In genomic region chr4:102505708-102506107, GRCh38 we compare ENCODE assay signal across 1 cellular context.
TF ChIP-seq lines count a peak whose summit lies in the region.

No MANE protein-coding gene starts in this region.

TF ChIP-seq in HepG2, 621 proteins besides CTCF, POLR2A, EP300 and RAD21 (continued from another document):
- TF ChIP-seq GATAD1 (CRISPR knock-in tag; IDR thresholded peaks at IDR 0.05) = no peak
- no peak for TF ChIP-seq RFX5 (IDR thresholded peaks at IDR 0.05; ENCODE audit: low read depth, low read length)
- no peak for TF ChIP-seq HOXD1 (CRISPR knock-in tag; IDR thresholded peaks at IDR 0.05)
- TF ChIP-seq, protein P1, sequence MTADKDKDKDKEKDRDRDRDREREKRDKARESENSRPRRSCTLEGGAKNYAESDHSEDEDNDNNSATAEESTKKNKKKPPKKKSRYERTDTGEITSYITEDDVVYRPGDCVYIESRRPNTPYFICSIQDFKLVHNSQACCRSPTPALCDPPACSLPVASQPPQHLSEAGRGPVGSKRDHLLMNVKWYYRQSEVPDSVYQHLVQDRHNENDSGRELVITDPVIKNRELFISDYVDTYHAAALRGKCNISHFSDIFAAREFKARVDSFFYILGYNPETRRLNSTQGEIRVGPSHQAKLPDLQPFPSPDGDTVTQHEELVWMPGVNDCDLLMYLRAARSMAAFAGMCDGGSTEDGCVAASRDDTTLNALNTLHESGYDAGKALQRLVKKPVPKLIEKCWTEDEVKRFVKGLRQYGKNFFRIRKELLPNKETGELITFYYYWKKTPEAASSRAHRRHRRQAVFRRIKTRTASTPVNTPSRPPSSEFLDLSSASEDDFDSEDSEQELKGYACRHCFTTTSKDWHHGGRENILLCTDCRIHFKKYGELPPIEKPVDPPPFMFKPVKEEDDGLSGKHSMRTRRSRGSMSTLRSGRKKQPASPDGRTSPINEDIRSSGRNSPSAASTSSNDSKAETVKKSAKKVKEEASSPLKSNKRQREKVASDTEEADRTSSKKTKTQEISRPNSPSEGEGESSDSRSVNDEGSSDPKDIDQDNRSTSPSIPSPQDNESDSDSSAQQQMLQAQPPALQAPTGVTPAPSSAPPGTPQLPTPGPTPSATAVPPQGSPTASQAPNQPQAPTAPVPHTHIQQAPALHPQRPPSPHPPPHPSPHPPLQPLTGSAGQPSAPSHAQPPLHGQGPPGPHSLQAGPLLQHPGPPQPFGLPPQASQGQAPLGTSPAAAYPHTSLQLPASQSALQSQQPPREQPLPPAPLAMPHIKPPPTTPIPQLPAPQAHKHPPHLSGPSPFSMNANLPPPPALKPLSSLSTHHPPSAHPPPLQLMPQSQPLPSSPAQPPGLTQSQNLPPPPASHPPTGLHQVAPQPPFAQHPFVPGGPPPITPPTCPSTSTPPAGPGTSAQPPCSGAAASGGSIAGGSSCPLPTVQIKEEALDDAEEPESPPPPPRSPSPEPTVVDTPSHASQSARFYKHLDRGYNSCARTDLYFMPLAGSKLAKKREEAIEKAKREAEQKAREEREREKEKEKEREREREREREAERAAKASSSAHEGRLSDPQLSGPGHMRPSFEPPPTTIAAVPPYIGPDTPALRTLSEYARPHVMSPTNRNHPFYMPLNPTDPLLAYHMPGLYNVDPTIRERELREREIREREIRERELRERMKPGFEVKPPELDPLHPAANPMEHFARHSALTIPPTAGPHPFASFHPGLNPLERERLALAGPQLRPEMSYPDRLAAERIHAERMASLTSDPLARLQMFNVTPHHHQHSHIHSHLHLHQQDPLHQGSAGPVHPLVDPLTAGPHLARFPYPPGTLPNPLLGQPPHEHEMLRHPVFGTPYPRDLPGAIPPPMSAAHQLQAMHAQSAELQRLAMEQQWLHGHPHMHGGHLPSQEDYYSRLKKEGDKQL (CRISPR knock-in tag; IDR thresholded peaks at IDR 0.05; ENCODE audit: low read depth) = no peak
